ENCODE assay signal across 17 cellular contexts in the genomic region with DNA sequence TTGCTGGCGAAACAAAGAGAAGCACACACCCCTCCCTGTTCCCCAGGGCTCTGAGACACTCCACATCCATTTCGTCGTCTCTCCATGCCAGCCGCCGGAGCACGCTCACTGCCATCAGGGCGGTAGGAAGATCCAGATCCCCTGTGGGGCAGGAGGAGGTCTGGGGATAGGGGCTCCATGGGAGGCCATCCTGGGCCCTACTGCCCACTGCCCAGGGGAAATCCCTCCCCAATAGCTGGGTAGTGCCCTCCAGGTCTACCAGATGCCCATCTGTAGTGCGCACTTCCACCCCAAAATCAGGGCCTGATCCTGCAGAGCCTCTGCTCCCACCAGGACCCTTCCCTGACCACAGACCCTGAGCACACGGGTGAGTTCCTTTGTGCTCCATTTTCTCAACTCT.
DNase-seq lines count a peak whose midpoint lies in the region; ATAC-seq and TF ChIP-seq lines count a peak whose summit lies in the region.
"Had no signal": no experiment of that assay in that cellular context is flagged by ENCODE, and none has a peak within 500 bp of the region (broad histone marks: within the 10 kb centered on the region; RNA-seq: fewer than 3 reads in every experiment).

No MANE protein-coding gene starts in this region.

- no peaks in the 10 kb centered on the region for H3K4me1 Mint-ChIP-seq in MCF 10A (ENCODE audit: insufficient read depth, unreplicated experiment)
- H3K4me1 Mint-ChIP-seq in stimulated activated effector memory CD8-positive, alpha-beta T cell treated with anti-CD3 and anti-CD28 coated beads, Interleukin-12 subunit alpha, Interleukin-12 subunit beta, amount 100 ng/mL, for 72 hours = no peaks in the 10 kb centered on the region
- H3K4me1 Mint-ChIP-seq: IgD-negative memory B cell had no signal

- no peaks in the 10 kb centered on the region for H3K9me3 Mint-ChIP-seq in MCF 10A (ENCODE audit: unreplicated experiment)
- no peaks in the 10 kb centered on the region for H3K9me3 Mint-ChIP-seq in stimulated activated effector memory CD8-positive, alpha-beta T cell treated with anti-CD3 and anti-CD28 coated beads, Interleukin-12 subunit alpha, Interleukin-12 subunit beta, amount 100 ng/mL, for 72 hours
- H3K9me3 Mint-ChIP-seq: CD8-positive, alpha-beta T cell had no signal

- intact Hi-C loops in mammary epithelial cell (cut with micrococcal nuclease) (no loop called here), MCF 10A (cut with micrococcal nuclease) (no loop called here)

- H3K36me3 Mint-ChIP-seq in MCF 10A (ENCODE audit: insufficient read depth, unreplicated experiment) = no peaks in the 10 kb centered on the region
- no peaks in the 10 kb centered on the region for H3K36me3 Mint-ChIP-seq in stimulated activated effector memory CD8-positive, alpha-beta T cell treated with anti-CD3 and anti-CD28 coated beads, Interleukin-12 subunit alpha, Interleukin-12 subunit beta, amount 100 ng/mL, for 72 hours
- H3K36me3 Mint-ChIP-seq: CD8-positive, alpha-beta T cell; IgD-negative memory B cell had no signal

- H3K9ac ChIP-seq in mammary epithelial cell (ENCODE audit: insufficient read depth, low read length) = no peak overlapping the region
- H3K9ac ChIP-seq: BLaER1 treated with 17β-estradiol and CSF1 and Interleukin-3, amounts not matched to agents 10 nM and 100 nM; GM23248 had no signal

- no peak overlapping the region for H3K4me3 ChIP-seq in mammary epithelial cell (replicated peaks in 1 of 3; ENCODE audit: insufficient read depth in 1 of 3, low read depth in 2 of 3, low read length in 3 of 3)
- H3K4me3 ChIP-seq: BLaER1 treated with 17β-estradiol and CSF1 and Interleukin-3, amounts not matched to agents 10 nM and 100 nM; GM23248 had no signal

- no peaks in the 10 kb centered on the region for H3K9me3 ChIP-seq in mammary epithelial cell (replicated peaks; ENCODE audit: insufficient read depth, low read length)

- no peaks in the 10 kb centered on the region for H3K27me3 Mint-ChIP-seq in MCF 10A (ENCODE audit: insufficient read depth, unreplicated experiment)

- no peak overlapping the region for H3K4me3 Mint-ChIP-seq in MCF 10A (ENCODE audit: unreplicated experiment)
- no peak overlapping the region for H3K4me3 Mint-ChIP-seq in stimulated activated effector memory CD8-positive, alpha-beta T cell treated with anti-CD3 and anti-CD28 coated beads, Interleukin-12 subunit alpha, Interleukin-12 subunit beta, amount 100 ng/mL, for 72 hours
- H3K4me3 Mint-ChIP-seq: CD8-positive, alpha-beta T cell; IgD-negative memory B cell had no signal

- dilution Hi-C loops in mammary epithelial cell (cut with HindIII; ENCODE audit: low sequenced_read_pairs) = no loop called here

- H3K4me2 ChIP-seq in mammary epithelial cell (ENCODE audit: insufficient read depth, low read depth, low read length) = no peak overlapping the region

- ATAC-seq in stimulated activated effector memory CD8-positive, alpha-beta T cell treated with anti-CD3 and anti-CD28 coated beads, Interleukin-12 subunit alpha, Interleukin-12 subunit beta, amount 100 ng/mL, for 72 hours = peak; percentile 26
- no peak for ATAC-seq in HG03460 (IDR thresholded peaks at IDR 0.05; ENCODE audit: unreplicated experiment)
- no peak for ATAC-seq in HG02571 (IDR thresholded peaks at IDR 0.05; ENCODE audit: unreplicated experiment)
- ATAC-seq: CD8-positive, alpha-beta T cell had no signal

- H3K4me1 ChIP-seq in mammary epithelial cell (ENCODE audit: insufficient read depth, low read length) = no peaks in the 10 kb centered on the region

- no peak overlapping the region for H3K27ac Mint-ChIP-seq in MCF 10A (ENCODE audit: low read depth, unreplicated experiment)
- no peak overlapping the region for H3K27ac Mint-ChIP-seq in stimulated activated effector memory CD8-positive, alpha-beta T cell treated with anti-CD3 and anti-CD28 coated beads, Interleukin-12 subunit alpha, Interleukin-12 subunit beta, amount 100 ng/mL, for 72 hours
- H3K27ac Mint-ChIP-seq: CD8-positive, alpha-beta T cell; IgD-negative memory B cell had no signal

- H3K27me3 ChIP-seq in mammary epithelial cell (ENCODE audit: insufficient read depth, low read length) = no peaks in the 10 kb centered on the region
- H3K27me3 ChIP-seq: BLaER1 treated with 17β-estradiol and CSF1 and Interleukin-3, amounts not matched to agents 10 nM and 100 nM had no signal

- POLR2A ChIA-PET in MCF 10A (lab: Yijun Ruan, JAX) = interaction anchor here (0.7 to 1.3 kb wide), 2 partner anchors 9 to 17 kb away, joined by 3 to 5 read pairs; no protein-coding TSS in a partner anchor

- H3K27ac ChIP-seq in mammary epithelial cell (ENCODE audit: insufficient read depth, low read depth, low read length) = no peak overlapping the region
- H3K27ac ChIP-seq: BLaER1 treated with 17β-estradiol and CSF1 and Interleukin-3, amounts not matched to agents 10 nM and 100 nM; GM23248 had no signal

- H2AFZ ChIP-seq in mammary epithelial cell (ENCODE audit: low read depth, low read length) = peak overlapping the region; percentile 7
- H2AFZ ChIP-seq: GM23248 had no signal

- TF ChIP-seq CTCF in mammary epithelial cell (conservative IDR thresholded peaks at IDR 0.05 in 1 of 2, IDR thresholded peaks at IDR 0.05 in 1 of 2; ENCODE audit: extremely low read depth in 1 of 2, insufficient read depth in 1 of 2, low read depth in 1 of 2, low read length in 2 of 2) (no peak), MCF 10A (IDR thresholded peaks at IDR 0.05; ENCODE audit: unreplicated experiment) (no peak)

- no peaks in the 10 kb centered on the region for H4K20me1 ChIP-seq in mammary epithelial cell (ENCODE audit: insufficient read depth, low read length)
- H4K20me1 ChIP-seq: BLaER1 treated with 17β-estradiol and CSF1 and Interleukin-3, amounts not matched to agents 10 nM and 100 nM had no signal

- in situ Hi-C loops in mammary epithelial cell (cut with MboI; ENCODE audit: low sequenced_read_pairs in 2 of 2) = no loop called here

- DNase-seq in mammary epithelial cell (no peak), MCF 10A (ENCODE audit: unreplicated experiment) (no peak), islet precursor cell (peak; percentile 12), cerebellar cortex (ENCODE audit: low spot score) (no peak), NCI-H1048 (lab: John Stamatoyannopoulos, UW) (no peak)
- no peak for DNase-seq in stimulated activated effector memory CD8-positive, alpha-beta T cell treated with anti-CD3 and anti-CD28 coated beads, Interleukin-12 subunit alpha, Interleukin-12 subunit beta, amount 100 ng/mL, for 72 hours (ENCODE audit: low spot score in 2 of 2)
- DNase-seq: 8988T; Calu3; CD8-positive, alpha-beta T cell; DMS79 treated with DMSO at 0.1 percent for 48 hours; GF-D8; GM23248; HCEC 1CT had no signal

- no peaks in the 10 kb centered on the region for H3K36me3 ChIP-seq in mammary epithelial cell (ENCODE audit: insufficient read depth, low read length)
- H3K36me3 ChIP-seq: BLaER1 treated with 17β-estradiol and CSF1 and Interleukin-3, amounts not matched to agents 10 nM and 100 nM had no signal

- CTCF ChIA-PET in mammary epithelial cell (lab: Charles Lee; ENCODE audit: low non-redundant PET) (no interaction called here), MCF 10A (lab: Yijun Ruan, JAX) (no interaction called here)

- BruUV-seq in mammary epithelial cell (replicated peaks; lab: Mats Ljungman, UMichigan) = no TSS peak
- BruUV-seq in MCF 10A (replicated peaks; lab: Mats Ljungman, UMichigan) = no TSS peak

- WGBS in mammary epithelial cell (ENCODE audit: low coverage, missing lambda C conversion rate) = 95% methylated on average over 9 of the region's 9 CpGs

- no peaks in the 10 kb centered on the region for H3K79me2 ChIP-seq in mammary epithelial cell (ENCODE audit: insufficient read depth, low read length)
